8 cellular contexts compared by ENCODE assay signal in genomic region chr5:43602456-43602817, GRCh38. TPM values are rescaled to one million over a fixed set of nuclear protein-coding genes. Genes with fewer than 3 reads are reported as not detected.
DNase-seq lines count a peak whose midpoint lies in the region; ATAC-seq lines count a peak whose summit lies in the region.

No MANE protein-coding gene starts in this region.

- CTCF ChIA-PET in naive thymus-derived CD4-positive, alpha-beta T cell (lab: Charles Lee) = interaction anchor here (0.8 to 2.4 kb wide), 4 partner anchors 29 to 118 kb away, joined by 4 to 9 read pairs (median 5); partner anchors contain the start of gene TMEM267

- H3K4me1 Mint-ChIP-seq in activated T-cell treated with anti-CD3 and anti-CD28 coated beads, Interleukin-2, amount 50 U/mL, for 72 hours (ENCODE audit: low read depth) = peaks cover 18% of the 10 kb centered on the region
- peaks cover 27 to 72% (median 61%) of the 10 kb centered on the region in 7 donors for H3K4me1 Mint-ChIP-seq in naive thymus-derived CD4-positive, alpha-beta T cell

- POLR2A ChIA-PET in naive thymus-derived CD4-positive, alpha-beta T cell (lab: Charles Lee) = interaction anchor here (0.6 to 5.1 kb wide), 11 partner anchors 9 to 594 kb away, joined by 3 to 73 read pairs (median 4); partner anchors contain the start of gene TMEM267

- H3K27ac Mint-ChIP-seq in activated T-cell treated with anti-CD3 and anti-CD28 coated beads, Interleukin-2, amount 50 U/mL, for 72 hours = peak overlapping the region; percentile 92
- H3K27ac Mint-ChIP-seq in naive thymus-derived CD4-positive, alpha-beta T cell = peak overlapping the region; percentile 86 to 98 (median 93)

- peaks cover 6 to 14% of the 10 kb centered on the region in 2 donors for H3K4me1 ChIP-seq in naive thymus-derived CD4-positive, alpha-beta T cell (ENCODE audit: control insufficient read depth in 2 of 2, insufficient read depth in 2 of 2, low read length in 2 of 2)

- no peaks in the 10 kb centered on the region for H3K27me3 ChIP-seq in naive thymus-derived CD4-positive, alpha-beta T cell (ENCODE audit: control insufficient read depth in 2 of 2, insufficient read depth in 2 of 2, low read length in 2 of 2)

- H3K36me3 ChIP-seq in naive thymus-derived CD4-positive, alpha-beta T cell (ENCODE audit: control insufficient read depth in 2 of 3, insufficient read depth in 3 of 3, low read length in 3 of 3) = peaks cover 0 to 4% (median 0%) of the 10 kb centered on the region in 3 experiments

- H3K27ac ChIP-seq in naive thymus-derived CD4-positive, alpha-beta T cell (ENCODE audit: low read depth, low read length) = peak overlapping the region; percentile 87

- peak overlapping the region; percentile 80 to 97 for H3K4me3 Mint-ChIP-seq in activated T-cell treated with anti-CD3 and anti-CD28 coated beads, Interleukin-2, amount 50 U/mL, for 72 hours
- peak overlapping the region; percentile 90 to 99 (median 94) for H3K4me3 Mint-ChIP-seq in naive thymus-derived CD4-positive, alpha-beta T cell

- H3K9me3 Mint-ChIP-seq in activated T-cell treated with anti-CD3 and anti-CD28 coated beads, Interleukin-2, amount 50 U/mL, for 72 hours = no peaks in the 10 kb centered on the region
- peaks cover 0 to 3% (median 0%) of the 10 kb centered on the region in 11 donors for H3K9me3 Mint-ChIP-seq in naive thymus-derived CD4-positive, alpha-beta T cell

- peak in 2 of 3 donors; percentile 2 to 16 for DNase-seq in stimulated activated CD4-positive, alpha-beta T cell treated with anti-CD3 and anti-CD28 coated beads, Interleukin-12 subunit alpha, Interleukin-12 subunit beta, amount 100 ng/mL, for 48 hours (ENCODE audit: low read depth in 2 of 3, low spot score in 1 of 3)
- no peak for DNase-seq in stimulated activated CD4-positive, alpha-beta T cell treated with anti-CD3 and anti-CD28 coated beads, Interleukin-4, amount 100 ng/mL, for 1 hour
- peak; percentile 81 to 94 for DNase-seq in NCI-H446 (lab: John Stamatoyannopoulos, UW)
- peak; percentile 12 to 21 for DNase-seq in activated T-cell treated with anti-CD3 and anti-CD28 coated beads, Interleukin-2, amount 50 U/mL, for 72 hours
- DNase-seq in fibroblast of peridontal ligament (ENCODE audit: extremely low read depth) = peak; percentile 57
- peak in 6 of 9 donors; percentile 5 to 37 (median 32) for DNase-seq in naive thymus-derived CD4-positive, alpha-beta T cell

- H3K36me3 Mint-ChIP-seq in activated T-cell treated with anti-CD3 and anti-CD28 coated beads, Interleukin-2, amount 50 U/mL, for 72 hours (ENCODE audit: insufficient read depth in 2 of 2) = peaks cover 4 to 18% of the 10 kb centered on the region in 2 donors
- peaks cover 5 to 35% (median 18%) of the 10 kb centered on the region in 5 donors for H3K36me3 Mint-ChIP-seq in naive thymus-derived CD4-positive, alpha-beta T cell

- intact Hi-C loops in naive thymus-derived CD4-positive, alpha-beta T cell (cut with micrococcal nuclease) = loop anchor here (1.0 to 10.0 kb wide), 12 partner anchors 206 to 1732 kb away; partner anchors contain the start of genes ZNF131 (in 2 of the 2), ANXA2R (in 1 of the 2), FBXO4 (in 1 of the 2) and HMGCS1 (in 1 of the 2)

- ATAC-seq in HG03066 (IDR thresholded peaks at IDR 0.05; ENCODE audit: low read depth, unreplicated experiment) (peak; percentile 24), HG03108 (IDR thresholded peaks at IDR 0.05; ENCODE audit: unreplicated experiment) (no peak)
- no peak for ATAC-seq in activated T-cell treated with anti-CD3 and anti-CD28 coated beads, Interleukin-2, amount 50 U/mL, for 72 hours (replicated peaks in 1 of 2)
- peak; percentile 22 for ATAC-seq in naive thymus-derived CD4-positive, alpha-beta T cell

- no peaks in the 10 kb centered on the region for H3K27me3 Mint-ChIP-seq in activated T-cell treated with anti-CD3 and anti-CD28 coated beads, Interleukin-2, amount 50 U/mL, for 72 hours (ENCODE audit: low read depth)
- no peaks in the 10 kb centered on the region for H3K27me3 Mint-ChIP-seq in naive thymus-derived CD4-positive, alpha-beta T cell

- H3K4me3 ChIP-seq in naive thymus-derived CD4-positive, alpha-beta T cell (ENCODE audit: low read length) = peak overlapping the region; percentile 78

- H3K9me3 ChIP-seq in naive thymus-derived CD4-positive, alpha-beta T cell (ENCODE audit: control insufficient read depth in 2 of 3, low read length in 3 of 3) = no peaks in the 10 kb centered on the region

RNA-seq across cellular contexts. Expression of gene NNT, which starts 0.5 kb away (rescaled TPM):
- total RNA-seq in activated T-cell treated with anti-CD3 and anti-CD28 coated beads, Interleukin-2, amount 50 U/mL, for 72 hours = 100 to 1,000 TPM; 121 to 138 TPM
- total RNA-seq in naive thymus-derived CD4-positive, alpha-beta T cell = 10 to 100 TPM; 42.5 to 73.5 (median 60.7) TPM
- 10 to 100 TPM; 47.4 to 48.8 TPM for polyA plus RNA-seq in naive thymus-derived CD4-positive, alpha-beta T cell

RNA-seq across cellular contexts. Expression of gene PAIP1, which starts 45.6 kb away (rescaled TPM):
- total RNA-seq in activated T-cell treated with anti-CD3 and anti-CD28 coated beads, Interleukin-2, amount 50 U/mL, for 72 hours = 10 to 100 TPM; 65.0 to 69.8 TPM
- total RNA-seq in naive thymus-derived CD4-positive, alpha-beta T cell = 10 to 100 TPM; 20.7 to 41.7 (median 39.2) TPM
- polyA plus RNA-seq in naive thymus-derived CD4-positive, alpha-beta T cell = 10 to 100 TPM; 34.8 to 47.8 TPM

Comparison
In these comparisons a context has a peak if more than half of its experiments do, and no peak if none do; other contexts are left out.
1. ATAC-seq: peak in HG03066 (single experiment) and naive thymus-derived CD4-positive, alpha-beta T cell (single experiment); none in activated T-cell treated with anti-CD3 and anti-CD28 coated beads, Interleukin-2, amount 50 U/mL, for 72 hours (0 of 2) and HG03108 (single experiment).